ENCODE assay signal across 9 cellular contexts in genomic region chr3:33047842-33048834, GRCh38. TPM values are rescaled to one million over a fixed set of nuclear protein-coding genes. Genes with fewer than 3 reads are reported as not detected.
DNase-seq lines count a peak whose midpoint lies in the region; ATAC-seq and TF ChIP-seq lines count a peak whose summit lies in the region.
"Had no signal": no experiment of that assay in that cellular context is flagged by ENCODE, and none has a peak within 500 bp of the region (broad histone marks: within the 10 kb centered on the region; RNA-seq: fewer than 3 reads in every experiment).

No MANE protein-coding gene starts in this region.

- H3K36me3 ChIP-seq in KOPT-K1 (ENCODE audit: insufficient read depth, low read length), result peaks cover 40% of the 10 kb centered on the region
- H3K36me3 ChIP-seq in adrenal gland (replicated peaks in 1 of 2), result peaks cover 0 to 36% of the 10 kb centered on the region in 2 donors

- peaks cover 1% of the 10 kb centered on the region for H3K27me3 Mint-ChIP-seq in activated naive CD8-positive, alpha-beta T cell treated with anti-CD3 and anti-CD28 coated beads, Interleukin-2, amount 10 ng/mL, durations not matched to agents 7 days and 5 days

- DNase-seq in stimulated activated CD4-positive, alpha-beta T cell treated with anti-CD3 and anti-CD28 coated beads, Interleukin-1b, Interleukin-23, amount 100 ng/mL, for 48 hours, result peak; percentile 53
- no peak for DNase-seq in stimulated activated CD4-positive, alpha-beta T cell treated with anti-CD3 and anti-CD28 coated beads, Interleukin-12 subunit alpha, Interleukin-12 subunit beta, amount 100 ng/mL, for 4 hours
- DNase-seq in activated naive CD8-positive, alpha-beta T cell treated with anti-CD3 and anti-CD28 coated beads, Interleukin-2, amount 10 ng/mL, durations not matched to agents 7 days and 5 days, result peak; percentile 61
- DNase-seq in A172 (ENCODE audit: low spot score) (no peak), 8988T (no peak), adrenal gland (no peak)

- H3K27ac Mint-ChIP-seq in activated naive CD8-positive, alpha-beta T cell treated with anti-CD3 and anti-CD28 coated beads, Interleukin-2, amount 10 ng/mL, durations not matched to agents 7 days and 5 days, result peak overlapping the region; percentile 92

- peaks cover 0 to 4% of the 10 kb centered on the region in 2 donors for H3K4me1 ChIP-seq in adrenal gland (replicated peaks in 1 of 2)
- H3K4me1 ChIP-seq: SJSA1 had no signal

- no peaks in the 10 kb centered on the region for H3K27me3 ChIP-seq in adrenal gland
- H3K27me3 ChIP-seq: SJSA1 had no signal

- POLR2A ChIA-PET in activated naive CD8-positive, alpha-beta T cell treated with anti-CD3 and anti-CD28 coated beads, Interleukin-2, amount 10 ng/mL, durations not matched to agents 7 days and 5 days (lab: Charles Lee), result interaction anchor here (1.6 to 3.3 kb wide), 4 partner anchors 15 to 17 kb away, joined by 3 to 19 read pairs (median 7); no protein-coding TSS in a partner anchor

- intact Hi-C loops in adrenal gland (cut with DNase I), result no loop called here

- no peaks in the 10 kb centered on the region for H3K9me3 Mint-ChIP-seq in activated naive CD8-positive, alpha-beta T cell treated with anti-CD3 and anti-CD28 coated beads, Interleukin-2, amount 10 ng/mL, durations not matched to agents 7 days and 5 days

- TF ChIP-seq POLR2A in adrenal gland (IDR thresholded peaks at IDR 0.05), result no peak

- 82 to 89% (median 86%) methylated on average over 6 of the region's 6 CpGs for WGBS in adrenal gland, 4 donors

- H3K27ac ChIP-seq in KOPT-K1 (ENCODE audit: low read depth, low read length, poor library complexity, severe bottlenecking), result peak overlapping the region; percentile 53
- H3K27ac ChIP-seq in adrenal gland, result no peak overlapping the region
- H3K27ac ChIP-seq: SJSA1 had no signal

- H3K36me3 Mint-ChIP-seq in activated naive CD8-positive, alpha-beta T cell treated with anti-CD3 and anti-CD28 coated beads, Interleukin-2, amount 10 ng/mL, durations not matched to agents 7 days and 5 days, result peaks cover 53% of the 10 kb centered on the region

- H3K4me3 Mint-ChIP-seq in activated naive CD8-positive, alpha-beta T cell treated with anti-CD3 and anti-CD28 coated beads, Interleukin-2, amount 10 ng/mL, durations not matched to agents 7 days and 5 days, result peak overlapping the region; percentile 79

- H3K4me3 ChIP-seq in adrenal gland, result no peak overlapping the region
- H3K4me3 ChIP-seq: SJSA1 had no signal

- peaks cover 57% of the 10 kb centered on the region for H3K4me1 Mint-ChIP-seq in activated naive CD8-positive, alpha-beta T cell treated with anti-CD3 and anti-CD28 coated beads, Interleukin-2, amount 10 ng/mL, durations not matched to agents 7 days and 5 days

- H3K9me3 ChIP-seq in KOPT-K1 (ENCODE audit: insufficient read depth, low read length, poor library complexity, severe bottlenecking), result no peaks in the 10 kb centered on the region
- no peaks in the 10 kb centered on the region for H3K9me3 ChIP-seq in adrenal gland (replicated peaks in 1 of 3)
- H3K9me3 ChIP-seq: SJSA1 had no signal

- no peak for TF ChIP-seq CTCF in adrenal gland (IDR thresholded peaks at IDR 0.05)

- ATAC-seq in activated naive CD8-positive, alpha-beta T cell treated with anti-CD3 and anti-CD28 coated beads, Interleukin-2, amount 10 ng/mL, durations not matched to agents 7 days and 5 days (ENCODE audit: low read depth), result peak; percentile 85
- no peak for ATAC-seq in HG03565 (IDR thresholded peaks at IDR 0.05; ENCODE audit: unreplicated experiment)

RNA-seq across cellular contexts. Expression of gene GLB1, which starts 48.8 kb away (rescaled TPM):
- total RNA-seq in activated naive CD8-positive, alpha-beta T cell treated with anti-CD3 and anti-CD28 coated beads, Interleukin-2, amount 10 ng/mL, durations not matched to agents 7 days and 5 days, result 10 to 100 TPM; 40.6 to 46.0 TPM
- 122 TPM in 2 replicates for total RNA-seq in A172 (2014; rRNA removed; shearing (Covaris generic))
- total RNA-seq in adrenal gland, result 100 to 1,000 TPM in 4 of 8 donors, 10 to 100 TPM in 4; 67.6 to 182 (median 101) TPM
- polyA plus RNA-seq in adrenal gland, result 10 to 100 TPM; 10.8 to 59.3 (median 13.2) TPM

RNA-seq across cellular contexts. Expression of gene TMPPE, which starts 48.8 kb away (rescaled TPM):
- 10 to 100 TPM in 1 of 2 experiments, 1 to 10 TPM in 1; 9.8 to 10.9 TPM for total RNA-seq in activated naive CD8-positive, alpha-beta T cell treated with anti-CD3 and anti-CD28 coated beads, Interleukin-2, amount 10 ng/mL, durations not matched to agents 7 days and 5 days
- 2.8 and 3.8 TPM in 2 replicates for total RNA-seq in A172 (2014; rRNA removed; shearing (Covaris generic))
- total RNA-seq in adrenal gland, result 10 to 100 TPM in 1 of 8 donors, 1 to 10 TPM in 7; 3.3 to 10.1 (median 7.3) TPM
- polyA plus RNA-seq in adrenal gland, result 1 to 10 TPM in 1 of 3 donors, under 1 TPM in 2; 0.17 to 1.3 (median 0.80) TPM

Comparison
In these comparisons a context has a peak if more than half of its experiments do, and no peak if none do; other contexts are left out.
1. DNase-seq: peak in stimulated activated CD4-positive, alpha-beta T cell treated with anti-CD3 and anti-CD28 coated beads, Interleukin-1b, Interleukin-23, amount 100 ng/mL, for 48 hours (single experiment) and activated naive CD8-positive, alpha-beta T cell treated with anti-CD3 and anti-CD28 coated beads, Interleukin-2, amount 10 ng/mL, durations not matched to agents 7 days and 5 days (single experiment); none in stimulated activated CD4-positive, alpha-beta T cell treated with anti-CD3 and anti-CD28 coated beads, Interleukin-12 subunit alpha, Interleukin-12 subunit beta, amount 100 ng/mL, for 4 hours (single experiment), A172 (single experiment), 8988T (single experiment) and adrenal gland (0 of 7).